In genomic region chr10:131974034-131974817, GRCh38 we compare ENCODE assay signal across 12 cellular contexts. TPM values are rescaled to one million over a fixed set of nuclear protein-coding genes. Genes with fewer than 3 reads are reported as not detected.
DNase-seq lines count a peak whose midpoint lies in the region; ATAC-seq and TF ChIP-seq lines count a peak whose summit lies in the region.
"Had no signal": no experiment of that assay in that cellular context is flagged by ENCODE, and none has a peak within 500 bp of the region (broad histone marks: within the 10 kb centered on the region; RNA-seq: fewer than 3 reads in every experiment).

No MANE protein-coding gene starts in this region.

- H3K27me3 Mint-ChIP-seq in activated T-cell treated with anti-CD3 and anti-CD28 coated beads, Interleukin-2, amount 50 U/mL, for 24 hours = no peaks in the 10 kb centered on the region
- H3K27me3 Mint-ChIP-seq in T-helper 17 cell = no peaks in the 10 kb centered on the region
- peaks cover 2% of the 10 kb centered on the region for H3K27me3 Mint-ChIP-seq in mesothelial cell of epicardium (ENCODE audit: low read depth)
- H3K27me3 Mint-ChIP-seq: IgD-negative memory B cell had no signal

- H3K27ac ChIP-seq in effector memory CD4-positive, alpha-beta T cell (ENCODE audit: insufficient read depth, low read length, poor library complexity, severe bottlenecking) = peak overlapping the region; percentile 58

- H3K9me3 ChIP-seq in T-helper 17 cell (ENCODE audit: control insufficient read depth, low read length, poor library complexity, severe bottlenecking) = no peaks in the 10 kb centered on the region
- H3K9me3 ChIP-seq in effector memory CD4-positive, alpha-beta T cell (ENCODE audit: control insufficient read depth, low read length) = no peaks in the 10 kb centered on the region
- H3K9me3 ChIP-seq: prostate gland had no signal

- H3K4me1 Mint-ChIP-seq in activated T-cell treated with anti-CD3 and anti-CD28 coated beads, Interleukin-2, amount 50 U/mL, for 24 hours (ENCODE audit: low read depth) = peaks cover 87% of the 10 kb centered on the region
- H3K4me1 Mint-ChIP-seq in T-helper 17 cell (peaks cover 53% of the 10 kb centered on the region), mesothelial cell of epicardium (peaks cover 21% of the 10 kb centered on the region)

- intact Hi-C loops in posterior vena cava (cut with DNase I) = no loop called here

- TF ChIP-seq CTCF in mesothelial cell of epicardium (IDR thresholded peaks at IDR 0.05; ENCODE audit: unreplicated experiment) = no peak

- peaks cover 33% of the 10 kb centered on the region for H3K4me1 ChIP-seq in effector memory CD4-positive, alpha-beta T cell (ENCODE audit: control insufficient read depth, insufficient read depth, low read length, poor library complexity, severe bottlenecking)

- peaks cover 19% of the 10 kb centered on the region for H3K36me3 ChIP-seq in effector memory CD4-positive, alpha-beta T cell (ENCODE audit: control insufficient read depth, insufficient read depth, low read length)

- peak overlapping the region; percentile 26 for H3K4me3 Mint-ChIP-seq in activated T-cell treated with anti-CD3 and anti-CD28 coated beads, Interleukin-2, amount 50 U/mL, for 24 hours
- H3K4me3 Mint-ChIP-seq in T-helper 17 cell (peak overlapping the region; percentile 73), mesothelial cell of epicardium (no peak overlapping the region)

- H3K36me3 Mint-ChIP-seq in activated T-cell treated with anti-CD3 and anti-CD28 coated beads, Interleukin-2, amount 50 U/mL, for 24 hours (ENCODE audit: low read depth) = peaks cover 72% of the 10 kb centered on the region
- H3K36me3 Mint-ChIP-seq in T-helper 17 cell (ENCODE audit: low read depth) (no peaks in the 10 kb centered on the region), mesothelial cell of epicardium (peaks cover 39% of the 10 kb centered on the region)

- no peak for DNase-seq in activated T-cell treated with anti-CD3 and anti-CD28 coated beads, Interleukin-2, amount 50 U/mL, for 24 hours
- DNase-seq in activated T-cell treated with anti-CD3 and anti-CD28 coated beads, Interleukin-2, amount 50 U/mL, for 48 hours = no peak
- no peak for DNase-seq in T-helper 17 cell
- DNase-seq in effector memory CD4-positive, alpha-beta T cell = no peak
- peak; percentile 30 for DNase-seq in posterior vena cava (ENCODE audit: low spot score)
- no peak for DNase-seq in NAMALWA (ENCODE audit: low spot score)
- DNase-seq in RPMI8226 = no peak
- DNase-seq in mesothelial cell of epicardium (ENCODE audit: low spot score in 2 of 2, unreplicated experiment in 2 of 2) = no peak
- DNase-seq: NCI-H2029 treated with DMSO at 0.1 percent for 48 hours, NCI-H524 treated with DMSO at 0.1 percent for 48 hours had no signal

- H3K27me3 ChIP-seq in effector memory CD4-positive, alpha-beta T cell (replicated peaks; ENCODE audit: control insufficient read depth, insufficient read depth, low read length, poor library complexity, severe bottlenecking) = no peaks in the 10 kb centered on the region

- H3K4me3 ChIP-seq in effector memory CD4-positive, alpha-beta T cell (ENCODE audit: insufficient read depth, low read depth, low read length, poor library complexity, severe bottlenecking) = no peak overlapping the region
- H3K4me3 ChIP-seq: prostate gland had no signal

- peak overlapping the region; percentile 82 for H3K27ac Mint-ChIP-seq in activated T-cell treated with anti-CD3 and anti-CD28 coated beads, Interleukin-2, amount 50 U/mL, for 24 hours
- peak overlapping the region; percentile 94 for H3K27ac Mint-ChIP-seq in T-helper 17 cell
- no peak overlapping the region for H3K27ac Mint-ChIP-seq in mesothelial cell of epicardium

- no peak for ATAC-seq in T-helper 17 cell

- H3K9me3 Mint-ChIP-seq in activated T-cell treated with anti-CD3 and anti-CD28 coated beads, Interleukin-2, amount 50 U/mL, for 24 hours = no peaks in the 10 kb centered on the region
- no peaks in the 10 kb centered on the region for H3K9me3 Mint-ChIP-seq in mesothelial cell of epicardium

RNA-seq across cellular contexts. Expression of gene BNIP3, which starts 7.5 kb away (rescaled TPM):
- total RNA-seq in T-helper 17 cell (10 to 100 TPM; 12.7 to 22.0 TPM), posterior vena cava (10 to 100 TPM; 20.1 to 26.8 TPM), mesothelial cell of epicardium (50.8 to 57.2 TPM (median 53.0 TPM) in 3 replicates)
